ENCODE assay signal across 1 cellular context in the genomic region with DNA sequence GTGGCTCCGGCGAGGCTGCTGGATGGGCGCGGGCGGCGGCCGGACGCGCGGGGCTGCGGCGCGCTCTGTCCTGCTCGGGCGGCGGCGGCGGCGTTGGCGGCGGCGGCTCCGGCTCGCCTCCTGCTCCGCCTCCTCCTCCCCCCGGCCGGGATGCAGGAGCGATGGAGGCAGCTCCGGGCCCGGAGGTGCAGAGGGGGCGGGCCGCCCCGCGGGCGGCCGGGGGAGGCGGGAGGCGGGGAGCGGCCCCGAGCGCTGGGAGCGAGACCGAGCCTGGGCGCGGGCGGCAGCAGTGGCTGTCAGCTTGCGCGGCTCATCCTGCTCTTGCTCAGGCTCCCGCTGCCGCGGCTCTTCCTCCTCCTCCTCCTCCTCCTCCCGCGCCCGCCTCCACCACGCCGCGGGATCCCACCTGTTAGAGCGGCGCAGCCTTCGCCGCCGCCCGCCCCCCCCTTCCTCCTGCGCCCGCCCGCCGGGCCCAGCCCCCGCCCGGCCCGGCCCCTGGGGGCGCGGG.
TF ChIP-seq lines count a peak whose summit lies in the region.

A gene with protein sequence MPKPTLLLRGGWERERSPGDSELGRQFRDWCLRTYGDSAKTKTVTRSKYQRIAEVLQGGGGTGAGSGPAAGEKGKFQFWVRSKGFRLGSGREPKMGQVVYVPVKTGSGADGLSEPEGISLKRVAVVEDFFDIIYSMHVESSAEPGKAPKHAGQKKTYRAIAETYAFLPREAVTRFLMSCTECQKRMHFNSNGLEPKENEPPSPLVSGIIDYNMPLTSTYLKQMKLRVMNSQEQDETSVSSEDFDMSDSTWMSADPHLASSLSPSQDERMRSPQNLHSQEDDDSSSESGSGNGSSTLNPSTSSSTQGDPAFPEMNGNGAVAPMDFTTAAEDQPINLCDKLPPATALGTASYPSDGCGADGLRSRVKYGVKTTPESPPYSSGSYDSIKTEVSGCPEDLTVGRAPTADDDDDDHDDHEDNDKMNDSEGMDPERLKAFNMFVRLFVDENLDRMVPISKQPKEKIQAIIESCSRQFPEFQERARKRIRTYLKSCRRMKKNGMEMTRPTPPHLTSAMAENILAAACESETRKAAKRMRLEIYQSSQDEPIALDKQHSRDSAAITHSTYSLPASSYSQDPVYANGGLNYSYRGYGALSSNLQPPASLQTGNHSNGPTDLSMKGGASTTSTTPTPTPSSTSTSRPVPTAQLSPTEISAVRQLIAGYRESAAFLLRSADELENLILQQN (minus strand): TSS at position 323 of the 508 bp plus-strand sequence. CDS start 443 bp downstream, outside the sequence.

TF ChIP-seq in H1, 55 proteins besides CTCF, POLR2A, EP300 and RAD21:
- TF ChIP-seq PHF8 (conservative IDR thresholded peaks at IDR 0.05; ENCODE audit: low read depth, low read length) (no peak), SP2 (IDR thresholded peaks at IDR 0.05; ENCODE audit: low read length) (no peak), CBX5 (IDR thresholded peaks at IDR 0.05; ENCODE audit: low read depth, low read length) (no peak), SP4 (IDR thresholded peaks at IDR 0.05; ENCODE audit: low read length) (no peak), BRCA1 (IDR thresholded peaks at IDR 0.05; ENCODE audit: low read depth, low read length) (no peak), SP1 (IDR thresholded peaks at IDR 0.05; ENCODE audit: low read depth, low read length) (no peak), KDM5A (IDR thresholded peaks at IDR 0.05; ENCODE audit: low read length) (no peak)
